ENCODE assay signal across 8 cellular contexts in the genomic region with DNA sequence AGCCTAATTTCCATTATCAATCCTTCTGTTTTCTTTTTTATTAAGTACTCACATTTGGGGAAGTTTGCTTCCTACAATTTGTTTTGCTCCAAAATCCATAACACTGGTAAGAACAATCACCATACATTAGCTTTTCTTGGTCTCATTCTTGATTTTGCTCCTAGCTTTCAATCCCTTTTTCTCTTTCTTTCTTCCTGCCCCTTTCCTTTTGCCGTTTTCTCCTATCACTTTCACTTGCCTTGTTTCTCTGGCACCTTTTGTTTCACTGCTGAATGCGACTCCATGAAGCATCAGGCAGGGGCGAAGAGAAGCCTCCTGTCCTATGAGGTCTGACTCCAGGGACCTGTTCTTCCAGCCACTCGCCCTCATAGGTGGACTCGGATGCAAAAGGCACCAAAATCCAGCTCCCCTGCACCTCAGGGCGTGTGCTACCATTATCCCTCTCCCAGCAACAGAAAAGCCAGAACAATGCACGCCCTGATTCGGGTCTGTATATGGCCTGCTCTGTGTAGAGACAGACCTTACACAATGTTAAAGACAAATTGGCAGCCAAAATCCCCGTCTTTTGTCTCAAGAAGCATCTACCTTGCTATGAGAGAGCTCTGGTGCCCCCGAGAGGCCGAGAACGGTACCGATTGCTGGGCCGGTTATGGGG.
DNase-seq lines count a peak whose midpoint lies in the region; ATAC-seq and TF ChIP-seq lines count a peak whose summit lies in the region.

No MANE protein-coding gene starts in this region.

- H3K4me3 ChIP-seq in HAP-1: no peak overlapping the region
- no peak overlapping the region for H3K4me3 ChIP-seq in NB4 (ENCODE audit: low read depth, low read length)
- peak overlapping the region in 1 of 2 experiments; percentile 28 for H3K4me3 ChIP-seq in mesenchymal stem cell (ENCODE audit: insufficient read depth in 1 of 2, low read depth in 1 of 2, low read length in 2 of 2)

- no peak overlapping the region for H3K18ac ChIP-seq in mesenchymal stem cell (ENCODE audit: low read depth in 1 of 2, low read length in 2 of 2)

- H3K4ac ChIP-seq in mesenchymal stem cell (ENCODE audit: low read depth in 1 of 2, low read length in 2 of 2): no peak overlapping the region

- DNase-seq in activated CD4-positive, alpha-beta T cell treated with anti-CD3 and anti-CD28 coated beads for 48 hours: peak; percentile 59
- DNase-seq in activated CD4-positive, alpha-beta T cell treated with anti-CD3 and anti-CD28 coated beads for 4 hours: no peak
- DNase-seq in HAP-1 (ENCODE audit: low spot score in 2 of 2) (peak; percentile 54 to 86), NB4 (ENCODE audit: low read depth) (peak; percentile 68), SK-N-DZ (ENCODE audit: low spot score) (peak; percentile 71), epidermal melanocyte (ENCODE audit: insufficient read length, low spot score) (peak; percentile 38), mesenchymal stem cell (peak; percentile 48)

- in situ Hi-C loops in HAP-1 (cut with MboI; ENCODE audit: low sequenced_read_pairs): loop anchor here (25.0 kb wide), 1 partner anchor 891 kb away; no protein-coding TSS in a partner anchor

- H3K23ac ChIP-seq in mesenchymal stem cell (ENCODE audit: low read length in 2 of 2): no peak overlapping the region

- H2AFZ ChIP-seq in mesenchymal stem cell (ENCODE audit: low read depth, low read length): no peak overlapping the region

- H3K4me1 ChIP-seq in HAP-1: no peaks in the 10 kb centered on the region
- H3K4me1 ChIP-seq in mesenchymal stem cell (ENCODE audit: control insufficient read depth, insufficient read depth, low read depth, low read length): no peaks in the 10 kb centered on the region

- H4K91ac ChIP-seq in mesenchymal stem cell (ENCODE audit: low read length): no peak overlapping the region

- H2BK12ac ChIP-seq in mesenchymal stem cell (ENCODE audit: low read length in 2 of 2): no peak overlapping the region

- H3K14ac ChIP-seq in mesenchymal stem cell (ENCODE audit: low read length in 2 of 2): no peak overlapping the region

- no peak overlapping the region for H3K27ac ChIP-seq in mesenchymal stem cell (ENCODE audit: low read length, poor library complexity, severe bottlenecking)

- no peak for ATAC-seq in HG03378 (IDR thresholded peaks at IDR 0.05; ENCODE audit: unreplicated experiment)

- H3K9me3 ChIP-seq in HAP-1: no peaks in the 10 kb centered on the region
- peaks cover 2% of the 10 kb centered on the region for H3K9me3 ChIP-seq in mesenchymal stem cell (ENCODE audit: control insufficient read depth, low read length)

- no peak overlapping the region for H2BK5ac ChIP-seq in mesenchymal stem cell (ENCODE audit: low read depth, low read length, poor library complexity, severe bottlenecking)

- TF ChIP-seq CTCF in NB4 (IDR thresholded peaks at IDR 0.05; ENCODE audit: low read depth, low read length): peak; percentile 68

- no peak overlapping the region for H3K4me2 ChIP-seq in mesenchymal stem cell (ENCODE audit: low read length, poor library complexity, severe bottlenecking)

- H3K27me3 ChIP-seq in HAP-1 (ENCODE audit: low read depth) (no peaks in the 10 kb centered on the region; the same call in 1 of the 2 replicates), mesenchymal stem cell (ENCODE audit: control insufficient read depth in 1 of 2, insufficient read depth in 1 of 2, low read length in 2 of 2) (peaks cover 7 to 22% of the 10 kb centered on the region in 2 experiments)

- H2AK5ac ChIP-seq in mesenchymal stem cell (ENCODE audit: low read length, severe bottlenecking): no peak overlapping the region

- H2BK15ac ChIP-seq in mesenchymal stem cell (ENCODE audit: low read depth, poor library complexity, severe bottlenecking): no peak overlapping the region

- TF ChIP-seq POLR2A in NB4 (IDR thresholded peaks at IDR 0.05; ENCODE audit: extremely low read depth, insufficient read length): no peak

- no peaks in the 10 kb centered on the region for H3K36me3 ChIP-seq in HAP-1 (replicated peaks)
- no peaks in the 10 kb centered on the region for H3K36me3 ChIP-seq in mesenchymal stem cell (ENCODE audit: control insufficient read depth in 1 of 2, insufficient read depth in 2 of 2, low read depth in 1 of 2, low read length in 2 of 2)

- H3K9ac ChIP-seq in mesenchymal stem cell (ENCODE audit: low read length): no peak overlapping the region

- H3K79me1 ChIP-seq in mesenchymal stem cell (replicated peaks; ENCODE audit: low read length, poor library complexity, severe bottlenecking): no peaks in the 10 kb centered on the region

- H2BK120ac ChIP-seq in mesenchymal stem cell (ENCODE audit: low read depth, low read length): no peak overlapping the region

- H4K8ac ChIP-seq in mesenchymal stem cell (ENCODE audit: low read length): no peak overlapping the region

- WGBS in mesenchymal stem cell: 15% methylated on average over 14 of the region's 14 CpGs

Comparison
In these comparisons a context has a peak if more than half of its experiments do, and no peak if none do; other contexts are left out.
1. DNase-seq: peak in activated CD4-positive, alpha-beta T cell treated with anti-CD3 and anti-CD28 coated beads for 48 hours (single experiment), HAP-1 (2 of 2), NB4 (single experiment), SK-N-DZ (single experiment), epidermal melanocyte (single experiment) and mesenchymal stem cell (single experiment); none in activated CD4-positive, alpha-beta T cell treated with anti-CD3 and anti-CD28 coated beads for 4 hours (0 of 2).